ENCODE assay signal across 22 cellular contexts in genomic region chr7:120502132-120502531, GRCh38.
"Had no signal": no experiment of that assay in that cellular context is flagged by ENCODE, and none has a peak within 500 bp of the region (broad histone marks: within the 10 kb centered on the region; RNA-seq: fewer than 3 reads in every experiment).

No MANE protein-coding gene starts in this region.

- H3K4me1 Mint-ChIP-seq: activated B cell treated with CpG ODN at 0.5 μM for 24 hours; activated CD4-positive, alpha-beta memory T cell treated with anti-CD3 and anti-CD28 coated beads, Interleukin-2, amount 10 ng/mL, durations not matched to agents 7 days and 5 days; activated naive CD4-positive, alpha-beta T cell treated with anti-CD3 and anti-CD28 coated beads, Interleukin-2, amount 10 ng/mL, durations not matched to agents 7 days and 5 days; activated naive CD8-positive, alpha-beta T cell treated with anti-CD3 and anti-CD28 coated beads, Interleukin-2, amount 50 U/mL, for 24 hours; memory B cell; naive thymus-derived CD4-positive, alpha-beta T cell had no signal

- H3K36me3 Mint-ChIP-seq: activated naive CD4-positive, alpha-beta T cell treated with anti-CD3 and anti-CD28 coated beads, Interleukin-2, amount 10 ng/mL, durations not matched to agents 7 days and 5 days; brain; memory B cell; naive thymus-derived CD4-positive, alpha-beta T cell had no signal

- H3K9me3 ChIP-seq: mucosa of descending colon, tibial artery had no signal

- ATAC-seq: activated naive CD8-positive, alpha-beta T cell treated with anti-CD3 and anti-CD28 coated beads, Interleukin-2, amount 50 U/mL, for 24 hours; mucosa of descending colon; naive thymus-derived CD4-positive, alpha-beta T cell had no signal

- H3K9me3 Mint-ChIP-seq: activated CD4-positive, alpha-beta memory T cell treated with anti-CD3 and anti-CD28 coated beads, Interleukin-2, amount 10 ng/mL, durations not matched to agents 7 days and 5 days; activated naive CD4-positive, alpha-beta T cell treated with anti-CD3 and anti-CD28 coated beads, Interleukin-2, amount 10 ng/mL, durations not matched to agents 7 days and 5 days; activated T-helper 2 cell treated with anti-CD3 and anti-CD28 coated beads, Interferon-gamma antibody, Interleukin-2, Interleukin-4, amounts not matched to agents 10 μg/mL and 5 μg/mL and 100 μg/mL, durations not matched to agents 14 hours and 24 hours and 36 hours; brain; memory B cell had no signal

- H3K4me1 ChIP-seq: tibial artery had no signal

- H3K4me3 ChIP-seq: dorsolateral prefrontal cortex, mucosa of descending colon, tibial artery had no signal

- DNase-seq: activated B cell treated with CpG ODN at 0.5 μM for 24 hours; activated CD4-positive, alpha-beta memory T cell treated with anti-CD3 and anti-CD28 coated beads, Interleukin-2, amount 10 ng/mL, durations not matched to agents 7 days and 5 days; activated CD4-positive, alpha-beta T cell treated with anti-CD3 and anti-CD28 coated beads for 4 hours; activated naive CD4-positive, alpha-beta T cell treated with anti-CD3 and anti-CD28 coated beads, Interleukin-2, amount 10 ng/mL, durations not matched to agents 7 days and 5 days; activated naive CD8-positive, alpha-beta T cell treated with anti-CD3 and anti-CD28 coated beads, Interleukin-2, amount 50 U/mL, for 24 hours; activated T-cell treated with anti-CD3 and anti-CD28 coated beads, Interleukin-2, amount 50 U/mL, for 1 hour; anterior cingulate cortex; central memory CD4-positive, alpha-beta T cell; dorsolateral prefrontal cortex; foreskin melanocyte; hypothalamus; mucosa of descending colon; naive thymus-derived CD4-positive, alpha-beta T cell; nucleus accumbens; stimulated activated CD8-positive, alpha-beta memory T cell treated with anti-CD3 and anti-CD28 coated beads, Interleukin-4, amount 100 ng/mL, for 48 hours; stimulated activated naive CD4-positive, alpha-beta T cell treated with Interleukin-2 at 50 U/mL for 16 hours; tibial artery had no signal

- H3K27me3 Mint-ChIP-seq: activated B cell treated with CpG ODN at 0.5 μM for 24 hours; activated CD4-positive, alpha-beta memory T cell treated with anti-CD3 and anti-CD28 coated beads, Interleukin-2, amount 10 ng/mL, durations not matched to agents 7 days and 5 days; activated naive CD4-positive, alpha-beta T cell treated with anti-CD3 and anti-CD28 coated beads, Interleukin-2, amount 10 ng/mL, durations not matched to agents 7 days and 5 days; activated naive CD8-positive, alpha-beta T cell treated with anti-CD3 and anti-CD28 coated beads, Interleukin-2, amount 50 U/mL, for 24 hours; brain; memory B cell; naive thymus-derived CD4-positive, alpha-beta T cell had no signal

- H3K36me3 ChIP-seq: tibial artery had no signal

- FAIRE-seq: colon, TTC549 had no signal

- H3K27ac Mint-ChIP-seq: activated B cell treated with CpG ODN at 0.5 μM for 24 hours; activated CD4-positive, alpha-beta memory T cell treated with anti-CD3 and anti-CD28 coated beads, Interleukin-2, amount 10 ng/mL, durations not matched to agents 7 days and 5 days; activated naive CD4-positive, alpha-beta T cell treated with anti-CD3 and anti-CD28 coated beads, Interleukin-2, amount 10 ng/mL, durations not matched to agents 7 days and 5 days; activated naive CD8-positive, alpha-beta T cell treated with anti-CD3 and anti-CD28 coated beads, Interleukin-2, amount 50 U/mL, for 24 hours; activated T-helper 2 cell treated with anti-CD3 and anti-CD28 coated beads, Interferon-gamma antibody, Interleukin-2, Interleukin-4, amounts not matched to agents 10 μg/mL and 5 μg/mL and 100 μg/mL, durations not matched to agents 14 hours and 24 hours and 36 hours; brain; memory B cell; naive thymus-derived CD4-positive, alpha-beta T cell had no signal

- H3K4me3 Mint-ChIP-seq: activated B cell treated with CpG ODN at 0.5 μM for 24 hours; activated CD4-positive, alpha-beta memory T cell treated with anti-CD3 and anti-CD28 coated beads, Interleukin-2, amount 10 ng/mL, durations not matched to agents 7 days and 5 days; activated naive CD4-positive, alpha-beta T cell treated with anti-CD3 and anti-CD28 coated beads, Interleukin-2, amount 10 ng/mL, durations not matched to agents 7 days and 5 days; activated naive CD8-positive, alpha-beta T cell treated with anti-CD3 and anti-CD28 coated beads, Interleukin-2, amount 50 U/mL, for 24 hours; brain; memory B cell; naive thymus-derived CD4-positive, alpha-beta T cell had no signal

- H3K27me3 ChIP-seq: dorsolateral prefrontal cortex, tibial artery had no signal
